In the genomic region with DNA sequence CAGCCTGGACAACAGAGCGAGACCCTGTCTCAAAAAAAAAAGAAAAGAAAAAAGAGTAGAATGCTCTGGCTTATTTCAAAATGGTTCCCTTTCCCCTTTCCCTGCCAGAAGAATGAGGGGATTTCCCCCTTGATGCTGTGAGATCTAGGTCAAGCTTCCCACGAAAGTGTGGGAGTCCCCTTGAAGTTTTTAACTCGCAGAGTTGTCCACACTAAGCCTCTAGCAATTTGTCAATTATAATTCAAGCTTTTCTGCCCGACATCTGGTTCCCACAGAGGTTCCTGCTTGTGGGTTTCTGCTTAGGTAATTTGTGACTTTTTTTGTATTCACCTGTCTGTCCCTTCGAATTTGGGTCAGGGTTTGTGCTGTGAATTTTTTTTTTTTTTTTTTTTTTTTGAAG, we compare ENCODE assay signal across 17 cellular contexts.
DNase-seq lines count a peak whose midpoint lies in the region; ATAC-seq, FAIRE-seq and TF ChIP-seq lines count a peak whose summit lies in the region.
"Had no signal": no experiment of that assay in that cellular context is flagged by ENCODE, and none has a peak within 500 bp of the region (broad histone marks: within the 10 kb centered on the region; RNA-seq: fewer than 3 reads in every experiment).

No MANE protein-coding gene starts in this region.

- H3K4me1 ChIP-seq in cardiac muscle cell (ENCODE audit: low read depth) (peaks cover 10% of the 10 kb centered on the region), heart left ventricle (peaks cover 0 to 8% (median 0%) of the 10 kb centered on the region in 12 donors), K562 (replicated peaks in 1 of 2; ENCODE audit: control insufficient read depth in 2 of 2, insufficient read depth in 2 of 2, low read length in 2 of 2) (peaks cover 11 to 22% of the 10 kb centered on the region in 2 experiments)
- H3K4me1 ChIP-seq: A549, Peyer's patch had no signal

- H3K4me2 ChIP-seq in K562 (ENCODE audit: insufficient read depth, low read length) = no peak overlapping the region
- H3K4me2 ChIP-seq: A549 had no signal

- no peaks in the 10 kb centered on the region for H3K36me3 Mint-ChIP-seq in stimulated activated effector memory CD8-positive, alpha-beta T cell treated with anti-CD3 and anti-CD28 coated beads, Interleukin-12 subunit alpha, Interleukin-12 subunit beta, amount 100 ng/mL, for 72 hours
- H3K36me3 Mint-ChIP-seq: CD14-positive monocyte had no signal

- TF ChIP-seq CTCF in cardiac muscle cell (IDR thresholded peaks at IDR 0.05; ENCODE audit: low read depth, low read length) (no peak), heart left ventricle (IDR thresholded peaks at IDR 0.05) (no peak), K562 (IDR thresholded peaks at IDR 0.05 in 2 of 3, conservative IDR thresholded peaks at IDR 0.05 in 1 of 3; ENCODE audit: insufficient read depth in 2 of 3, low read depth in 1 of 3, low read length in 3 of 3) (no peak)

- H3K27ac ChIP-seq in cardiac muscle cell = peak overlapping the region; percentile 65
- no peak overlapping the region for H3K27ac ChIP-seq in heart left ventricle
- H3K27ac ChIP-seq in K562 (ENCODE audit: extremely low read depth, low read depth, low read length) = peak overlapping the region; percentile 71; the same call in 1 of the 3 replicates
- no peak overlapping the region for H3K27ac ChIP-seq in substantia nigra (ENCODE audit: low read depth, low read length, poor library complexity, severe bottlenecking)
- H3K27ac ChIP-seq: A549, Peyer's patch had no signal

- peak overlapping the region; percentile 35 to 77; a peak in 2 of 4 replicates for H3K9ac ChIP-seq in K562 (ENCODE audit: insufficient read depth in 1 of 2, low read depth in 2 of 2, low read length in 2 of 2)

- BruUV-seq in K562 (replicated peaks; lab: Mats Ljungman, UMichigan) = no TSS peak

- H3K27me3 ChIP-seq in cardiac muscle cell = no peaks in the 10 kb centered on the region
- H3K27me3 ChIP-seq in heart left ventricle = no peaks in the 10 kb centered on the region
- H3K27me3 ChIP-seq in K562 (ENCODE audit: control insufficient read depth in 2 of 2, insufficient read depth in 2 of 2, low read length in 2 of 2) = no peaks in the 10 kb centered on the region
- H3K27me3 ChIP-seq: Peyer's patch had no signal

- TF ChIP-seq RAD21 in K562 (CRISPR knock-in tag; conservative IDR thresholded peaks at IDR 0.05 in 1 of 2, IDR thresholded peaks at IDR 0.05 in 1 of 2) = no peak

- H3K4me3 Mint-ChIP-seq in stimulated activated effector memory CD8-positive, alpha-beta T cell treated with anti-CD3 and anti-CD28 coated beads, Interleukin-12 subunit alpha, Interleukin-12 subunit beta, amount 100 ng/mL, for 72 hours = peak overlapping the region; percentile 21

- H3K9me3 ChIP-seq in cardiac muscle cell (ENCODE audit: low read depth) = no peaks in the 10 kb centered on the region
- H3K9me3 ChIP-seq in heart left ventricle = peaks cover 0 to 18% (median 5%) of the 10 kb centered on the region in 12 donors
- H3K9me3 ChIP-seq in K562 (replicated peaks; ENCODE audit: control insufficient read depth, insufficient read depth, low read depth, low read length) = no peaks in the 10 kb centered on the region
- H3K9me3 ChIP-seq: A549, Peyer's patch had no signal

- TF ChIP-seq POLR2A in heart left ventricle (IDR thresholded peaks at IDR 0.05) = no peak
- TF ChIP-seq POLR2A in K562 (conservative IDR thresholded peaks at IDR 0.05) = no peak

- H3K9me3 Mint-ChIP-seq in stimulated activated effector memory CD8-positive, alpha-beta T cell treated with anti-CD3 and anti-CD28 coated beads, Interleukin-12 subunit alpha, Interleukin-12 subunit beta, amount 100 ng/mL, for 72 hours = no peaks in the 10 kb centered on the region

- WGBS in heart left ventricle, 4 donors = 72 to 74% (median 73%) methylated on average over 5 of the region's 5 CpGs
- WGBS in K562 (ENCODE audit: insufficient coverage, low coverage, missing lambda C conversion rate) = 51% methylated on average over 5 of the region's 5 CpGs

- CTCF ChIA-PET in K562 (lab: Yijun Ruan, JAX; ENCODE audit: low intra/inter-chr PET ratio) = no interaction called here

- peaks cover 6% of the 10 kb centered on the region for H3K4me1 Mint-ChIP-seq in stimulated activated effector memory CD8-positive, alpha-beta T cell treated with anti-CD3 and anti-CD28 coated beads, Interleukin-12 subunit alpha, Interleukin-12 subunit beta, amount 100 ng/mL, for 72 hours

- no peaks in the 10 kb centered on the region for H3K9me1 ChIP-seq in K562 (ENCODE audit: control insufficient read depth, insufficient read depth, low read length)

- in situ Hi-C loops in K562 (cut with MboI) = no loop called here

- peak overlapping the region; percentile 32; the same call in 1 of the 2 replicates for H2AFZ ChIP-seq in K562 (ENCODE audit: low read depth, low read length)

- POLR2A ChIA-PET in K562 (lab: Yijun Ruan, JAX) = interaction anchor here (0.6 to 0.9 kb wide), 4 partner anchors 10 to 1395 kb away, joined by 3 to 4 read pairs (median 4); no protein-coding TSS in a partner anchor

- no peaks in the 10 kb centered on the region for H4K20me1 ChIP-seq in K562 (replicated peaks; ENCODE audit: control insufficient read depth, insufficient read depth, low read length)

- H3K36me3 ChIP-seq in cardiac muscle cell (no peaks in the 10 kb centered on the region), heart left ventricle (peaks cover 0 to 3% (median 0%) of the 10 kb centered on the region in 9 donors), K562 (ENCODE audit: control insufficient read depth, insufficient read depth, low read length) (no peaks in the 10 kb centered on the region)
- H3K36me3 ChIP-seq: Peyer's patch had no signal

- peaks cover 5% of the 10 kb centered on the region; the same call in 2 of the 3 replicates for H3K79me2 ChIP-seq in K562 (ENCODE audit: control insufficient read depth, insufficient read depth, low read length)

- H3K4me3 ChIP-seq in cardiac muscle cell (no peak overlapping the region), heart left ventricle (no peak overlapping the region), K562 (no peak overlapping the region)
- H3K4me3 ChIP-seq: A549, Peyer's patch had no signal

- no peak overlapping the region for H3K27ac Mint-ChIP-seq in stimulated activated effector memory CD8-positive, alpha-beta T cell treated with anti-CD3 and anti-CD28 coated beads, Interleukin-12 subunit alpha, Interleukin-12 subunit beta, amount 100 ng/mL, for 72 hours
- H3K27ac Mint-ChIP-seq: CD14-positive monocyte had no signal

- no peak for TF ChIP-seq EP300 in K562 (IDR thresholded peaks at IDR 0.05; ENCODE audit: low read length)

- intact Hi-C loops in heart left ventricle (cut with DNase I) (no loop called here), K562 (cut with micrococcal nuclease) (loop anchor here (2.0 kb wide), 1 partner anchor 14 kb away; no protein-coding TSS in a partner anchor)

- ATAC-seq in heart left ventricle (no peak), HG02610 (IDR thresholded peaks at IDR 0.05; ENCODE audit: unreplicated experiment) (peak; percentile 59), K562 (no peak), HG02973 (IDR thresholded peaks at IDR 0.05; ENCODE audit: unreplicated experiment) (no peak)
- no peak for ATAC-seq in stimulated activated effector memory CD8-positive, alpha-beta T cell treated with anti-CD3 and anti-CD28 coated beads, Interleukin-12 subunit alpha, Interleukin-12 subunit beta, amount 100 ng/mL, for 72 hours
- ATAC-seq: A549 had no signal

- DNase-seq in cardiac muscle cell (ENCODE audit: low read depth in 1 of 2, low spot score in 1 of 2) = peak in 1 of 2 donors; percentile 6
- DNase-seq in heart left ventricle = no peak
- DNase-seq in K562 (ENCODE audit: extremely low read depth in 1 of 4, low spot score in 3 of 4) = no peak
- DNase-seq in stimulated activated effector memory CD8-positive, alpha-beta T cell treated with anti-CD3 and anti-CD28 coated beads, Interleukin-12 subunit alpha, Interleukin-12 subunit beta, amount 100 ng/mL, for 72 hours (ENCODE audit: low spot score in 2 of 2) = no peak
- DNase-seq in NK-92 treated with Interleukin-12 subunit alpha and Interleukin-12 subunit beta, amount 100 ng/mL, for 24 hours (lab: John Stamatoyannopoulos, UW) = no peak
- no peak for DNase-seq in substantia nigra (lab: John Stamatoyannopoulos, UW)
- DNase-seq: DMS79 treated with DMSO at 0.1 percent for 48 hours, HCEC 1CT, NCI-H1092 treated with DMSO at 0.1 percent for 48 hours, NCI-H187, Peyer's patch, SIG-M5 had no signal

- FAIRE-seq in K562 (lab: Jason Lieb, UNC) = no peak
- FAIRE-seq: A549, G401.6 had no signal

TF ChIP-seq in K562, 482 proteins besides CTCF, POLR2A, EP300 and RAD21:
- TF ChIP-seq, protein P1, sequence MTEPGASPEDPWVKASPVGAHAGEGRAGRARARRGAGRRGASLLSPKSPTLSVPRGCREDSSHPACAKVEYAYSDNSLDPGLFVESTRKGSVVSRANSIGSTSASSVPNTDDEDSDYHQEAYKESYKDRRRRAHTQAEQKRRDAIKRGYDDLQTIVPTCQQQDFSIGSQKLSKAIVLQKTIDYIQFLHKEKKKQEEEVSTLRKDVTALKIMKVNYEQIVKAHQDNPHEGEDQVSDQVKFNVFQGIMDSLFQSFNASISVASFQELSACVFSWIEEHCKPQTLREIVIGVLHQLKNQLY (CRISPR knock-in tag; conservative IDR thresholded peaks at IDR 0.05) = no peak
- TF ChIP-seq NR2C2 (CRISPR knock-in tag; IDR thresholded peaks at IDR 0.05) = no peak
- TF ChIP-seq NR2C2 (tag; IDR thresholded peaks at IDR 0.05) = 0 out of 2 replicates have a peak, but pooled peaks have one; percentile 1

Comparison
In these comparisons a context has a peak if more than half of its experiments do, and no peak if none do; other contexts are left out.
1. H3K27ac ChIP-seq: peak in cardiac muscle cell (single experiment) and K562 (single experiment); none in heart left ventricle (0 of 12) and substantia nigra (single experiment).